In genomic region chr22:34278121-34278520, GRCh38 we compare ENCODE assay signal across 28 cellular contexts.
"Had no signal": no experiment of that assay in that cellular context is flagged by ENCODE, and none has a peak within 500 bp of the region (broad histone marks: within the 10 kb centered on the region; RNA-seq: fewer than 3 reads in every experiment).

No MANE protein-coding gene starts in this region.

- H3K4me3 ChIP-seq: lung, ovary, psoas muscle, smooth muscle cell, suprapubic skin, transverse colon, upper lobe of right lung, uterus had no signal

- H3K4me1 ChIP-seq: psoas muscle, suprapubic skin, transverse colon, upper lobe of right lung, uterus had no signal

- ATAC-seq: effector memory CD8-positive, alpha-beta T cell; left colon; naive thymus-derived CD8-positive, alpha-beta T cell; psoas muscle; sciatic nerve; stimulated activated naive CD8-positive, alpha-beta T cell treated with anti-CD3 and anti-CD28 coated beads, Interleukin-15, amount 100 ng/mL, for 72 hours; upper lobe of right lung had no signal

- H3K27me3 ChIP-seq: ovary, suprapubic skin, transverse colon, upper lobe of right lung, uterus had no signal

- H3K36me3 ChIP-seq: ovary, suprapubic skin, transverse colon, upper lobe of right lung, uterus had no signal

- H3K27ac ChIP-seq: ovary, psoas muscle, suprapubic skin, transverse colon, upper lobe of right lung, uterus had no signal

- H3K9me3 ChIP-seq: ovary, psoas muscle, suprapubic skin, transverse colon, upper lobe of right lung, uterus had no signal

- DNase-seq: cortex of kidney; effector memory CD8-positive, alpha-beta T cell; erythroblast; hypothalamus; immature natural killer cell; islet precursor cell; kidney glomerular epithelial cell; left colon; midbrain; naive thymus-derived CD8-positive, alpha-beta T cell; nephron progenitor cell; occipital lobe; ovary; posterior cingulate gyrus; psoas muscle; stimulated activated CD4-positive, alpha-beta T cell treated with anti-CD3 and anti-CD28 coated beads, Interleukin-12 subunit alpha, Interleukin-12 subunit beta, amount 100 ng/mL, for 4 hours; stimulated activated CD4-positive, alpha-beta T cell treated with anti-CD3 and anti-CD28 coated beads, Interleukin-1b, Interleukin-23, amount 100 ng/mL, for 48 hours; stimulated activated CD4-positive, alpha-beta T cell treated with anti-CD3 and anti-CD28 coated beads, Interleukin-4, amount 100 ng/mL, for 1 hour; stimulated activated CD8-positive, alpha-beta memory T cell treated with anti-CD3 and anti-CD28 coated beads, Interleukin-4, amount 100 ng/mL, for 48 hours; stimulated activated naive CD4-positive, alpha-beta T cell; stimulated activated naive CD8-positive, alpha-beta T cell treated with anti-CD3 and anti-CD28 coated beads, Interleukin-15, amount 100 ng/mL, for 72 hours; transverse colon; upper lobe of right lung; uterus had no signal
